Comparison of ENCODE assay signal across 9 cellular contexts in the genomic region with DNA sequence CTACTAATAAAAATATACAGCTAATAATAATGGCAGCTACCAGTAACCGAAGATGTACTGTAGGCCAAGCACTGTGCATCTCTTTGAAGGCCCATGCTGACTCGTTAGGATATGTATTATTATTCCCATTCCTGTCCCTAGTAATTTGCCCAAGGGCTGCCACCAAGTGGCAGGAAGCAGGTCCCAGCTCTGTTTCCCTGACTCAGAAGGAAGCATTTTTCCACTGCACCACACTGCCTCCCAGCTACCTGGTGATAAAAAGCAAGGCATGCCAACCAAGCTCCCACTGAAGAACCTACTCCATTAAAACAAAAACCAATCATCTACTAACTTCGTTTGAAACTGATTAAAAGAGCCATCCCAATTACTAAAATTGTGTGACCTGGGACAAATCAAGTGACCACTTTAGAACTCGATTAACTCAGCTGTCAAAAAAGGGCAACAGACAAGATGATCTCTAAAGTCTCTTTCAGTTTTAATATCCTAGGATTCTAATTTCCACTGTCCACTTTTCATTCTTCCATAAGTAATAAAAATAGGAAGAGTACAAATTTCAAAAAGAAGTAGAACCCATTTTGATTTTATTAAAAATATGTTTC. TPM values are rescaled to one million over a fixed set of nuclear protein-coding genes. Genes with fewer than 3 reads are reported as not detected.
A peak's percentile ranks its signal among the peaks of the same experiment; 100 is the strongest.
DNase-seq lines count a peak whose midpoint lies in the region; ATAC-seq and TF ChIP-seq lines count a peak whose summit lies in the region.
"Had no signal": no experiment of that assay in that cellular context is flagged by ENCODE, and none has a peak within 500 bp of the region (broad histone marks: within the 10 kb centered on the region; RNA-seq: fewer than 3 reads in every experiment).

No MANE protein-coding gene starts in this region.

- CTCF ChIA-PET in Calu3 (lab: Charles Lee) = interaction anchor here (0.6 to 2.0 kb wide), 12 partner anchors 56 to 412 kb away, joined by 3 to 16 read pairs (median 4); partner anchors contain the start of gene RELL1

- H3K4me1 ChIP-seq in endodermal cell (ENCODE audit: control insufficient read depth, insufficient read depth, low read length) = no peaks in the 10 kb centered on the region

- no peak overlapping the region for H3K27ac ChIP-seq in endodermal cell (ENCODE audit: low read depth, low read length)

- DNase-seq in Calu3 = peak; percentile 70
- DNase-seq in HuH-7 (ENCODE audit: low spot score) = peak; percentile 61
- peak; percentile 44 for DNase-seq in OCI-M2 (lab: John Stamatoyannopoulos, UW; ENCODE audit: unreplicated experiment)
- DNase-seq in endodermal cell = peak; percentile 86
- no peak for DNase-seq in activated CD4-positive, alpha-beta T cell treated with anti-CD3 and anti-CD28 coated beads, Interleukin-2, amount 50 U/mL, for 4 hours
- DNase-seq in stimulated activated CD4-positive, alpha-beta T cell treated with anti-CD3 and anti-CD28 coated beads, Interleukin-15, amount 100 ng/mL, for 24 hours = no peak

- no TSS peak for BruUV-seq in Calu3 (replicated peaks; lab: Mats Ljungman, UMichigan)

- no peak overlapping the region for H3K9ac ChIP-seq in endodermal cell (ENCODE audit: extremely low read depth, low read length, poor library complexity, severe bottlenecking)

- H3K36me3 Mint-ChIP-seq in Calu3 (ENCODE audit: insufficient read depth, unreplicated experiment) = no peaks in the 10 kb centered on the region
- no peaks in the 10 kb centered on the region for H3K36me3 Mint-ChIP-seq in endodermal cell (ENCODE audit: low read depth)
- H3K36me3 Mint-ChIP-seq in nephron (ENCODE audit: low read depth) = no peaks in the 10 kb centered on the region
- H3K36me3 Mint-ChIP-seq: mesothelial cell of epicardium had no signal

- intact Hi-C loops in Calu3 (cut with micrococcal nuclease; ENCODE audit: unreplicated experiment) = loop anchor here (2.0 to 5.0 kb wide), 4 partner anchors 75 to 233 kb away; no protein-coding TSS in a partner anchor

- H3K27ac Mint-ChIP-seq in Calu3 (ENCODE audit: unreplicated experiment) (no peak overlapping the region), endodermal cell (peak overlapping the region; percentile 44), nephron (no peak overlapping the region)
- H3K27ac Mint-ChIP-seq: mesothelial cell of epicardium had no signal

- H3K27me3 ChIP-seq in endodermal cell (ENCODE audit: control insufficient read depth, insufficient read depth, low read length, poor library complexity, severe bottlenecking) = no peaks in the 10 kb centered on the region

- TF ChIP-seq CTCF in Calu3 (IDR thresholded peaks at IDR 0.05; ENCODE audit: unreplicated experiment) (peak; percentile 29), endodermal cell (conservative IDR thresholded peaks at IDR 0.05) (peak; percentile 82), nephron (IDR thresholded peaks at IDR 0.05; ENCODE audit: unreplicated experiment in 3 of 3) (peak; percentile 72 to 84 (median 74))

- H3K9me3 Mint-ChIP-seq in Calu3 (ENCODE audit: low read depth, unreplicated experiment) (no peaks in the 10 kb centered on the region), endodermal cell (no peaks in the 10 kb centered on the region), nephron (no peaks in the 10 kb centered on the region)
- H3K9me3 Mint-ChIP-seq: mesothelial cell of epicardium had no signal

- H3K9me3 ChIP-seq in endodermal cell (ENCODE audit: control insufficient read depth, low read length) = no peaks in the 10 kb centered on the region

- H3K4me1 Mint-ChIP-seq in Calu3 (ENCODE audit: low read depth, unreplicated experiment) (peaks cover 6% of the 10 kb centered on the region), endodermal cell (no peaks in the 10 kb centered on the region), nephron (peaks cover 2% of the 10 kb centered on the region)
- H3K4me1 Mint-ChIP-seq: mesothelial cell of epicardium had no signal

- no peak overlapping the region for H3K4me3 Mint-ChIP-seq in Calu3 (ENCODE audit: low read depth, unreplicated experiment)
- H3K4me3 Mint-ChIP-seq in endodermal cell = no peak overlapping the region
- no peak overlapping the region for H3K4me3 Mint-ChIP-seq in nephron
- H3K4me3 Mint-ChIP-seq: mesothelial cell of epicardium had no signal

- no peak for ATAC-seq in HG02973 (IDR thresholded peaks at IDR 0.05; ENCODE audit: unreplicated experiment)

- 48 to 50% methylated on average over 4 of the region's 4 CpGs for WGBS in endodermal cell (ENCODE audit: insufficient coverage in 1 of 2, insufficient read length in 1 of 2), 2 experiments

- no peaks in the 10 kb centered on the region for H3K36me3 ChIP-seq in endodermal cell (ENCODE audit: control insufficient read depth, insufficient read depth, low read length)

- H3K4me3 ChIP-seq in endodermal cell (ENCODE audit: low read length) = no peak overlapping the region

- H3K27me3 Mint-ChIP-seq in Calu3 (ENCODE audit: unreplicated experiment) (no peaks in the 10 kb centered on the region), endodermal cell (ENCODE audit: insufficient read depth) (no peaks in the 10 kb centered on the region), nephron (ENCODE audit: low read depth) (peaks cover 7% of the 10 kb centered on the region)

RNA-seq across cellular contexts. Expression of gene PGM2, which starts 24.3 kb away (rescaled TPM):
- total RNA-seq in Calu3 (2022) (27.1 and 33.0 TPM in 2 replicates), endodermal cell (10 to 100 TPM; 21.5 to 25.1 TPM)
- polyA plus RNA-seq in endodermal cell (2013, experiment 1 of 2) = 13.4 TPM
- 14.7 TPM for polyA plus RNA-seq in endodermal cell (2013, experiment 2 of 2)

Comparison
In these comparisons a context has a peak if more than half of its experiments do, and no peak if none do; other contexts are left out.
1. DNase-seq: peak in Calu3 (single experiment), HuH-7 (single experiment), OCI-M2 (single experiment) and endodermal cell (single experiment); none in activated CD4-positive, alpha-beta T cell treated with anti-CD3 and anti-CD28 coated beads, Interleukin-2, amount 50 U/mL, for 4 hours (0 of 2) and stimulated activated CD4-positive, alpha-beta T cell treated with anti-CD3 and anti-CD28 coated beads, Interleukin-15, amount 100 ng/mL, for 24 hours (single experiment).
2. CTCF ChIP-seq: peak in every context shown above with its lines; median percentile 82 in endodermal cell; 74 in nephron; 29 in Calu3.